9 cellular contexts compared by ENCODE assay signal in genomic region chr1:17588048-17588781, GRCh38. TPM values are rescaled to one million over a fixed set of nuclear protein-coding genes. Genes with fewer than 3 reads are reported as not detected.
DNase-seq lines count a peak whose midpoint lies in the region; ATAC-seq and TF ChIP-seq lines count a peak whose summit lies in the region.
"Had no signal": no experiment of that assay in that cellular context is flagged by ENCODE, and none has a peak within 500 bp of the region (broad histone marks: within the 10 kb centered on the region; RNA-seq: fewer than 3 reads in every experiment).

No MANE protein-coding gene starts in this region.

- ATAC-seq in right lobe of liver (peak; percentile 38 to 85 (median 76)), HG02623 (IDR thresholded peaks at IDR 0.05; ENCODE audit: unreplicated experiment) (no peak)

- peaks cover 0 to 31% (median 12%) of the 10 kb centered on the region in 4 donors for H3K36me3 ChIP-seq in right lobe of liver
- no peaks in the 10 kb centered on the region for H3K36me3 ChIP-seq in uterus
- H3K36me3 ChIP-seq: ovary had no signal

- H3K4me1 ChIP-seq in right lobe of liver (peaks cover 0 to 89% (median 50%) of the 10 kb centered on the region in 4 donors), uterus (peaks cover 0 to 9% of the 10 kb centered on the region in 2 donors)

- DNase-seq in NOMO-1 (lab: John Stamatoyannopoulos, UW; ENCODE audit: unreplicated experiment in 2 of 2) (peak; percentile 22 to 28), NOMO-1 treated with dmso at 0.1 percent for 144 hours (lab: John Stamatoyannopoulos, UW; ENCODE audit: unreplicated experiment) (no peak), choroid plexus epithelial cell (ENCODE audit: low read depth) (peak; percentile 32), right lobe of liver (peak; percentile 66 to 97 (median 97)), uterus (no peak), cerebellum (ENCODE audit: low spot score) (no peak), NCI-H1092 treated with DMSO at 0.1 percent for 48 hours (lab: John Stamatoyannopoulos, UW) (no peak)

- peak overlapping the region; percentile 18 for H3K4me3 ChIP-seq in choroid plexus epithelial cell (ENCODE audit: low read depth, low read length)
- H3K4me3 ChIP-seq in right lobe of liver: no peak overlapping the region
- H3K4me3 ChIP-seq in uterus: no peak overlapping the region
- H3K4me3 ChIP-seq: ovary had no signal

- peak overlapping the region in 2 of 3 donors; percentile 56 to 79 for H3K27ac ChIP-seq in right lobe of liver
- peak overlapping the region; percentile 60 to 65 for H3K27ac ChIP-seq in uterus

- 16% methylated on average over 5 of the region's 13 CpGs for WGBS in right lobe of liver (ENCODE audit: insufficient coverage, low coverage, low lambda C conversion rate, missing lambda C conversion rate)

- H3K27me3 ChIP-seq in right lobe of liver (no peaks in the 10 kb centered on the region), uterus (no peaks in the 10 kb centered on the region)
- H3K27me3 ChIP-seq: ovary had no signal

- H3K9me3 ChIP-seq in right lobe of liver (no peaks in the 10 kb centered on the region), uterus (no peaks in the 10 kb centered on the region)
- H3K9me3 ChIP-seq: ovary had no signal

- peak; percentile 33 for TF ChIP-seq POLR2A in right lobe of liver (IDR thresholded peaks at IDR 0.05)
- no peak for TF ChIP-seq POLR2A in uterus (IDR thresholded peaks at IDR 0.05)

- TF ChIP-seq CTCF in choroid plexus epithelial cell (conservative IDR thresholded peaks at IDR 0.05; ENCODE audit: low read depth, low read length) (no peak), right lobe of liver (IDR thresholded peaks at IDR 0.05) (no peak), uterus (IDR thresholded peaks at IDR 0.05) (no peak)

- intact Hi-C loops in right lobe of liver (cut with DNase I) (no loop called here), uterus (cut with DNase I; ENCODE audit: low total_unique reads) (no loop called here)

RNA-seq across cellular contexts. Expression of gene ARHGEF10L, which starts 48.7 kb away (rescaled TPM):
- total RNA-seq in right lobe of liver (100 to 1,000 TPM in 2 of 6 experiments, 10 to 100 TPM in 4; 59.7 to 124 (median 87.4) TPM), uterus (10 to 100 TPM in 3 of 4 donors, 1 to 10 TPM in 1; 5.6 to 61.9 (median 19.1) TPM), cerebellum (33.8 TPM)

Comparison
In these comparisons a context has a peak if more than half of its experiments do, and no peak if none do; other contexts are left out.
1. DNase-seq: peak in NOMO-1 (2 of 2), choroid plexus epithelial cell (single experiment) and right lobe of liver (3 of 3); none in NOMO-1 treated with dmso at 0.1 percent for 144 hours (single experiment), uterus (0 of 2), cerebellum (single experiment) and NCI-H1092 treated with DMSO at 0.1 percent for 48 hours (single experiment).